17 cellular contexts compared by ENCODE assay signal in the genomic region with DNA sequence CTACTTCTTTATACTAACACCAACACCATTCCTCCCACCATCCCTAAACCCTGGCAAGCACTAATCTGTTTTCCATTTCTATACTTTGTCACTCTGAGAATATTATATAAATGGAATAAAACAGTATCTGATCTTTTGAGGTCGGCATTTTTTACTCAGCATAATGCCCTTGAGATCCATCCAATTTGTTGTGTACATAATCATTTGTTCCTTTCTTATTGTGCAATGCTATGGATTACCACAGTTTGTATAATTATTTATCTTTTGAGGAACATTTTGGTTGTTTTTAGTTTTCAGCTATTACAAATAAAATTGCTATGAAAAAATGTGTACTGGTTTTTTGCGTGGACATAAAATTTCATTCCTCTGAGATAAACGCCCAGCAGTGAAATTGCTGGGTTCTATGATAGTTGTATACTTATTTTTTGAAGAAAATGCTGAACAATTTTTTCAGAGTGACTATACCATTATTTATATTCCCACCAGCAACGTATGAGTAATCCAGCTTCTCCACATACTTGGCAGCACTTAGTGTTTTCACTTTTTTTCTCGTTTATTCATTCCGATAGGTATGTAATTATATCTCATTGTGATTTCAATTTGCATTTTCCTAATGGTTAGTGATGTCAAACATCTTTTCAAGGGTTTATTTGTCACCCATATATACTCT.
DNase-seq lines count a peak whose midpoint lies in the region; FAIRE-seq and TF ChIP-seq lines count a peak whose summit lies in the region.
"Had no signal": no experiment of that assay in that cellular context is flagged by ENCODE, and none has a peak within 500 bp of the region (broad histone marks: within the 10 kb centered on the region; RNA-seq: fewer than 3 reads in every experiment).

No MANE protein-coding gene starts in this region.

- H3K9me3 Mint-ChIP-seq in osteocyte (ENCODE audit: unreplicated experiment) = no peaks in the 10 kb centered on the region
- H3K9me3 Mint-ChIP-seq: IgD-negative memory B cell had no signal

- no peaks in the 10 kb centered on the region for H3K36me3 Mint-ChIP-seq in osteocyte (ENCODE audit: unreplicated experiment)
- H3K36me3 Mint-ChIP-seq: CD4-positive, CD25-positive, alpha-beta regulatory T cell; IgD-negative memory B cell had no signal

- DNase-seq in HT1080 (ENCODE audit: low read depth) (peak; percentile 11), astrocyte of the spinal cord (ENCODE audit: low read depth, low spot score) (peak; percentile 52), fibroblast of mammary gland (ENCODE audit: low read depth) (peak; percentile 9), osteocyte (ENCODE audit: extremely low spot score, unreplicated experiment) (no peak), NCI-H524 (lab: John Stamatoyannopoulos, UW) (no peak), GM19240 (ENCODE audit: insufficient read length, low spot score) (no peak), GM12891 (ENCODE audit: insufficient read length, low spot score) (no peak)
- DNase-seq: CD4-positive, CD25-positive, alpha-beta regulatory T cell; HCEC 1CT; MV-4-11; NCI-H1417 treated with DMSO at 0.1 percent for 48 hours; NCI-H2029 treated with DMSO at 0.1 percent for 48 hours; NCI-H2227 treated with DMSO at 0.1 percent for 48 hours; NCI-H526 treated with DMSO at 0.1 percent for 48 hours; OCI-M1 had no signal

- in situ Hi-C loops in astrocyte of the spinal cord (cut with HindIII; ENCODE audit: low sequenced_read_pairs) = no loop called here

- H3K27ac Mint-ChIP-seq in osteocyte (ENCODE audit: unreplicated experiment) = peak overlapping the region; percentile 4
- H3K27ac Mint-ChIP-seq: CD4-positive, CD25-positive, alpha-beta regulatory T cell; IgD-negative memory B cell had no signal

- H3K4me3 ChIP-seq in astrocyte of the spinal cord (ENCODE audit: low read depth, low read length) (no peak overlapping the region), fibroblast of mammary gland (ENCODE audit: control insufficient read depth, low read depth, low read length) (no peak overlapping the region)

- H3K4me3 Mint-ChIP-seq in osteocyte (ENCODE audit: unreplicated experiment) = no peak overlapping the region
- H3K4me3 Mint-ChIP-seq: CD4-positive, CD25-positive, alpha-beta regulatory T cell; IgD-negative memory B cell had no signal

- no peaks in the 10 kb centered on the region for H3K27me3 Mint-ChIP-seq in osteocyte (ENCODE audit: unreplicated experiment)
- H3K27me3 Mint-ChIP-seq: CD4-positive, CD25-positive, alpha-beta regulatory T cell; IgD-negative memory B cell had no signal

- TF ChIP-seq CTCF in astrocyte of the spinal cord (IDR thresholded peaks at IDR 0.05; ENCODE audit: low read depth, low read length) (no peak), fibroblast of mammary gland (conservative IDR thresholded peaks at IDR 0.05; ENCODE audit: control insufficient read depth, insufficient read depth, low read depth, low read length) (no peak), osteocyte (IDR thresholded peaks at IDR 0.05) (no peak)

- FAIRE-seq in GM12891 (lab: Jason Lieb, UNC) = no peak
- FAIRE-seq: GM18507 had no signal

- peaks cover 12% of the 10 kb centered on the region for H3K4me1 Mint-ChIP-seq in osteocyte (ENCODE audit: unreplicated experiment)
- H3K4me1 Mint-ChIP-seq: CD4-positive, CD25-positive, alpha-beta regulatory T cell; IgD-negative memory B cell had no signal

- TF ChIP-seq POLR2A in GM12891 (IDR thresholded peaks at IDR 0.05; ENCODE audit: low read depth, low read length) = no peak

TF ChIP-seq in GM12891, 5 proteins besides CTCF, POLR2A, EP300 and RAD21:
- no peak for TF ChIP-seq PAX5 (IDR thresholded peaks at IDR 0.05; ENCODE audit: insufficient read depth, low read length, severe bottlenecking)
- TF ChIP-seq POLR2AphosphoS5 (IDR thresholded peaks at IDR 0.05; ENCODE audit: low read depth, low read length) = no peak
- no peak for TF ChIP-seq TAF1 (IDR thresholded peaks at IDR 0.05; ENCODE audit: low read depth, low read length)
- no peak for TF ChIP-seq POU2F2 (IDR thresholded peaks at IDR 0.05; ENCODE audit: low read depth, low read length)
- TF ChIP-seq SPI1 (IDR thresholded peaks at IDR 0.05; ENCODE audit: low read depth, low read length) = no peak

Comparison
In these comparisons a context has a peak if more than half of its experiments do, and no peak if none do; other contexts are left out.
1. DNase-seq: peak in HT1080 (single experiment), astrocyte of the spinal cord (single experiment) and fibroblast of mammary gland (single experiment); none in osteocyte (single experiment), NCI-H524 (0 of 2), GM19240 (single experiment) and GM12891 (single experiment).